In genomic region chr14:90726656-90727055, GRCh38 we compare ENCODE assay signal across 8 cellular contexts.
DNase-seq lines count a peak whose midpoint lies in the region; ATAC-seq and TF ChIP-seq lines count a peak whose summit lies in the region.

No MANE protein-coding gene starts in this region.

- in situ Hi-C loops in astrocyte of the cerebellum (cut with HindIII; ENCODE audit: low sequenced_read_pairs) = no loop called here

- no peaks in the 10 kb centered on the region for H3K4me1 Mint-ChIP-seq in stimulated activated effector memory CD8-positive, alpha-beta T cell treated with anti-CD3 and anti-CD28 coated beads, Interleukin-12 subunit alpha, Interleukin-12 subunit beta, amount 100 ng/mL, for 72 hours

- no peak overlapping the region for H3K4me3 Mint-ChIP-seq in stimulated activated effector memory CD8-positive, alpha-beta T cell treated with anti-CD3 and anti-CD28 coated beads, Interleukin-12 subunit alpha, Interleukin-12 subunit beta, amount 100 ng/mL, for 72 hours

- H3K36me3 ChIP-seq in suprapubic skin = no peaks in the 10 kb centered on the region

- no peaks in the 10 kb centered on the region for H3K9me3 ChIP-seq in suprapubic skin

- no peak overlapping the region for H3K27ac ChIP-seq in suprapubic skin

- DNase-seq in astrocyte of the cerebellum (ENCODE audit: low read depth) (peak; percentile 68), iris pigment epithelial cell (ENCODE audit: low read depth) (peak; percentile 75), suprapubic skin (ENCODE audit: low spot score in 2 of 2) (peak; percentile 75 to 84), germinal center (ENCODE audit: low spot score) (no peak), NCI-H2081 treated with DMSO at 0.1 percent for 48 hours (lab: John Stamatoyannopoulos, UW) (no peak)
- DNase-seq in stimulated activated naive CD4-positive, alpha-beta T cell treated with Interleukin-2 at 50 U/mL for 16 hours (lab: John Stamatoyannopoulos, UW) = no peak
- DNase-seq in stimulated activated effector memory CD8-positive, alpha-beta T cell treated with anti-CD3 and anti-CD28 coated beads, Interleukin-12 subunit alpha, Interleukin-12 subunit beta, amount 100 ng/mL, for 72 hours (ENCODE audit: low spot score in 2 of 2) = no peak

- H3K27ac Mint-ChIP-seq in stimulated activated effector memory CD8-positive, alpha-beta T cell treated with anti-CD3 and anti-CD28 coated beads, Interleukin-12 subunit alpha, Interleukin-12 subunit beta, amount 100 ng/mL, for 72 hours = no peak overlapping the region

- no peaks in the 10 kb centered on the region for H3K27me3 ChIP-seq in suprapubic skin

- H3K4me1 ChIP-seq in suprapubic skin = peaks cover 4% of the 10 kb centered on the region

- no peak overlapping the region for H3K4me3 ChIP-seq in astrocyte of the cerebellum (ENCODE audit: low read depth, low read length)
- H3K4me3 ChIP-seq in suprapubic skin = no peak overlapping the region

- ATAC-seq in stimulated activated effector memory CD8-positive, alpha-beta T cell treated with anti-CD3 and anti-CD28 coated beads, Interleukin-12 subunit alpha, Interleukin-12 subunit beta, amount 100 ng/mL, for 72 hours = no peak

- H3K9me3 Mint-ChIP-seq in stimulated activated effector memory CD8-positive, alpha-beta T cell treated with anti-CD3 and anti-CD28 coated beads, Interleukin-12 subunit alpha, Interleukin-12 subunit beta, amount 100 ng/mL, for 72 hours = no peaks in the 10 kb centered on the region

- peak; percentile 30; the same call in 1 of the 2 replicates for TF ChIP-seq RAD21 in Ishikawa (IDR thresholded peaks at IDR 0.05; ENCODE audit: low read depth)

- TF ChIP-seq POLR2A in suprapubic skin (IDR thresholded peaks at IDR 0.05) = no peak

- H3K36me3 Mint-ChIP-seq in stimulated activated effector memory CD8-positive, alpha-beta T cell treated with anti-CD3 and anti-CD28 coated beads, Interleukin-12 subunit alpha, Interleukin-12 subunit beta, amount 100 ng/mL, for 72 hours = no peaks in the 10 kb centered on the region

- 17% methylated on average over 9 of the region's 9 CpGs for WGBS in suprapubic skin

- TF ChIP-seq CTCF in astrocyte of the cerebellum (IDR thresholded peaks at IDR 0.05; ENCODE audit: low read depth, low read length, missing control alignments) (peak; percentile 50), suprapubic skin (IDR thresholded peaks at IDR 0.05) (peak in 1 of 2 donors; percentile 12)

- TF ChIP-seq EP300 in Ishikawa (IDR thresholded peaks at IDR 0.05; ENCODE audit: borderline replicate concordance) = no peak
- no peak for TF ChIP-seq EP300 in suprapubic skin (IDR thresholded peaks at IDR 0.05)

TF ChIP-seq in Ishikawa, 13 proteins besides CTCF, POLR2A, EP300 and RAD21:
- TF ChIP-seq TEAD4 (IDR thresholded peaks at IDR 0.05) = no peak
- no peak for TF ChIP-seq EGR1 (IDR thresholded peaks at IDR 0.05)
- TF ChIP-seq REST (IDR thresholded peaks at IDR 0.05; ENCODE audit: low read depth) = no peak
- TF ChIP-seq CREB1 (IDR thresholded peaks at IDR 0.05; ENCODE audit: low read depth) = no peak
- no peak for TF ChIP-seq CEBPB (IDR thresholded peaks at IDR 0.05)
- no peak for TF ChIP-seq YY1 (IDR thresholded peaks at IDR 0.05; ENCODE audit: low read depth)
- TF ChIP-seq ZBTB7A (IDR thresholded peaks at IDR 0.05; ENCODE audit: low read depth) = no peak
- no peak for TF ChIP-seq TCF12 (IDR thresholded peaks at IDR 0.05; ENCODE audit: low read depth)
- no peak for TF ChIP-seq USF1 (IDR thresholded peaks at IDR 0.05)
- no peak for TF ChIP-seq NFIC (IDR thresholded peaks at IDR 0.05)
- TF ChIP-seq FOXM1 (IDR thresholded peaks at IDR 0.05; ENCODE audit: borderline replicate concordance, low read depth) = no peak
TF ChIP-seq in Ishikawa: peak in this region for 0.

Comparison
In these comparisons a context has a peak if more than half of its experiments do, and no peak if none do; other contexts are left out.
1. DNase-seq: peak in astrocyte of the cerebellum (single experiment), iris pigment epithelial cell (single experiment) and suprapubic skin (2 of 2); none in germinal center (single experiment), stimulated activated naive CD4-positive, alpha-beta T cell treated with Interleukin-2 at 50 U/mL for 16 hours (single experiment), stimulated activated effector memory CD8-positive, alpha-beta T cell treated with anti-CD3 and anti-CD28 coated beads, Interleukin-12 subunit alpha, Interleukin-12 subunit beta, amount 100 ng/mL, for 72 hours (0 of 2) and NCI-H2081 treated with DMSO at 0.1 percent for 48 hours (single experiment).